In genomic region chr1:65596768-65597167, GRCh38 we compare ENCODE assay signal across 33 cellular contexts.
"Had no signal": no experiment of that assay in that cellular context is flagged by ENCODE, and none has a peak within 500 bp of the region (broad histone marks: within the 10 kb centered on the region; RNA-seq: fewer than 3 reads in every experiment).

No MANE protein-coding gene starts in this region.

- H3K27me3 ChIP-seq: adrenal gland, body of pancreas, brain microvascular endothelial cell, cardiac muscle cell had no signal

- H3K4me1 ChIP-seq: adrenal gland, body of pancreas had no signal

- H3K4me3 ChIP-seq: adrenal gland, body of pancreas, cardiac muscle cell had no signal

- H3K36me3 ChIP-seq: adrenal gland, brain microvascular endothelial cell, cardiac muscle cell had no signal

- ATAC-seq: activated CD8-positive, alpha-beta T cell treated with anti-CD3 and anti-CD28 coated beads for 36 hours; activated naive CD4-positive, alpha-beta T cell treated with anti-CD3 and anti-CD28 coated beads, Interleukin-2, amount 50 U/mL, for 72 hours; activated T-cell treated with anti-CD3 and anti-CD28 coated beads, Interleukin-2, amount 50 U/mL, for 4 hours; activated T-cell treated with anti-CD3 and anti-CD28 coated beads, Interleukin-2, amount 50 U/mL, for 72 hours; activated T-helper 17 cell treated with anti-CD3 and anti-CD28 coated beads, Interleukin-2, amount 50 U/mL, for 72 hours; body of pancreas had no signal

- H3K27ac ChIP-seq: adrenal gland, body of pancreas, brain microvascular endothelial cell, cardiac muscle cell, VCaP had no signal

- H3K9me3 ChIP-seq: adrenal gland, body of pancreas had no signal

- DNase-seq: activated B cell treated with CpG ODN at 0.5 μM for 24 hours; activated CD4-positive, alpha-beta memory T cell treated with anti-CD3 and anti-CD28 coated beads for 36 hours; activated CD4-positive, alpha-beta T cell treated with anti-CD3 and anti-CD28 coated beads for 4 hours; activated CD4-positive, alpha-beta T cell treated with anti-CD3 and anti-CD28 coated beads, Interleukin-2, amount 10 ng/mL, durations not matched to agents 24 days and 14 days; activated CD4-positive, alpha-beta T cell treated with anti-CD3 and anti-CD28 coated beads, Interleukin-2, amount 50 U/mL, for 1 hour; activated CD4-positive, alpha-beta T cell treated with anti-CD3 and anti-CD28 coated beads, Interleukin-2, amount 50 U/mL, for 4 hours; activated CD4-positive, CD25-positive, alpha-beta regulatory T cell treated with anti-CD3 and anti-CD28 coated beads, Interleukin-2, amount 50 U/mL, for 72 hours; activated CD8-positive, alpha-beta memory T cell treated with anti-CD3 and anti-CD28 coated beads, Interleukin-2, amount 50 U/mL, for 4 hours; activated CD8-positive, alpha-beta T cell treated with anti-CD3 and anti-CD28 coated beads for 36 hours; activated effector memory CD4-positive, alpha-beta T cell treated with anti-CD3 and anti-CD28 coated beads, Interleukin-2, amount 50 U/mL, for 16 hours; activated gamma-delta T cell treated with Interleukin-2 at 50 U/mL for 16 hours; activated naive CD4-positive, alpha-beta T cell; activated naive CD4-positive, alpha-beta T cell treated with anti-CD3 and anti-CD28 coated beads for 36 hours; activated naive CD4-positive, alpha-beta T cell treated with anti-CD3 and anti-CD28 coated beads, Interleukin-2, amount 50 U/mL, for 16 hours; activated naive CD8-positive, alpha-beta T cell treated with anti-CD3 and anti-CD28 coated beads for 36 hours; activated T-cell treated with anti-CD3 and anti-CD28 coated beads for 4 hours; activated T-cell treated with anti-CD3 and anti-CD28 coated beads, Interleukin-2, amount 50 U/mL, for 1 hour; activated T-cell treated with anti-CD3 and anti-CD28 coated beads, Interleukin-2, amount 50 U/mL, for 4 hours; activated T-cell treated with anti-CD3 and anti-CD28 coated beads, Interleukin-2, amount 50 U/mL, for 72 hours; adrenal gland; amniotic stem cell; aorta; body of pancreas; brain microvascular endothelial cell; caudate nucleus; SW 1271; T-helper 1 cell; T-helper 2 cell; T-helper 9 cell had no signal
